Comparison of ENCODE assay signal across 21 cellular contexts in genomic region chr4:139331185-139331584, GRCh38. TPM values are rescaled to one million over a fixed set of nuclear protein-coding genes. Genes with fewer than 3 reads are reported as not detected.
DNase-seq lines count a peak whose midpoint lies in the region; ATAC-seq and TF ChIP-seq lines count a peak whose summit lies in the region.
"Had no signal": no experiment of that assay in that cellular context is flagged by ENCODE, and none has a peak within 500 bp of the region (broad histone marks: within the 10 kb centered on the region; RNA-seq: fewer than 3 reads in every experiment).

No MANE protein-coding gene starts in this region.

- peak overlapping the region; percentile 50 for H3K9ac ChIP-seq in GM23248
- H3K9ac ChIP-seq: parathyroid adenoma had no signal

- no peak overlapping the region for H3K4me3 Mint-ChIP-seq in activated T-helper 2 cell treated with anti-CD3 and anti-CD28 coated beads, Interferon-gamma antibody, Interleukin-2, Interleukin-4, amounts not matched to agents 10 μg/mL and 5 μg/mL and 100 μg/mL, durations not matched to agents 14 hours and 24 hours and 36 hours (ENCODE audit: low read depth)
- H3K4me3 Mint-ChIP-seq: activated naive CD4-positive, alpha-beta T cell treated with anti-CD3 and anti-CD28 coated beads, Interleukin-2, amount 10 ng/mL, durations not matched to agents 7 days and 5 days had no signal

- peak overlapping the region; percentile 68 for H3K27ac ChIP-seq in GM23248
- no peak overlapping the region for H3K27ac ChIP-seq in left lung
- H3K27ac ChIP-seq: parathyroid adenoma, tibial artery, WERI-Rb-1 had no signal

- H3K4me2 ChIP-seq in GM23248 (ENCODE audit: unreplicated experiment), result no peak overlapping the region

- TF ChIP-seq CTCF in left lung (IDR thresholded peaks at IDR 0.05), result no peak

- H3K27me3 Mint-ChIP-seq in activated T-helper 2 cell treated with anti-CD3 and anti-CD28 coated beads, Interferon-gamma antibody, Interleukin-2, Interleukin-4, amounts not matched to agents 10 μg/mL and 5 μg/mL and 100 μg/mL, durations not matched to agents 14 hours and 24 hours and 36 hours (ENCODE audit: low read depth), result no peaks in the 10 kb centered on the region
- H3K27me3 Mint-ChIP-seq: activated naive CD4-positive, alpha-beta T cell treated with anti-CD3 and anti-CD28 coated beads, Interleukin-2, amount 10 ng/mL, durations not matched to agents 7 days and 5 days had no signal

- H3K27me3 ChIP-seq in GM23248 (replicated peaks; ENCODE audit: insufficient read depth), result no peaks in the 10 kb centered on the region
- no peaks in the 10 kb centered on the region for H3K27me3 ChIP-seq in left lung
- H3K27me3 ChIP-seq: BE2C, tibial artery had no signal

- H2AFZ ChIP-seq in GM23248, result no peak overlapping the region
- H2AFZ ChIP-seq: parathyroid adenoma had no signal

- H3K36me3 ChIP-seq in GM23248 (ENCODE audit: low read depth) (peaks cover 10% of the 10 kb centered on the region; the same call in 1 of the 2 replicates), left lung (peaks cover 0 to 37% of the 10 kb centered on the region in 2 donors)

- H3K4me3 ChIP-seq in GM23248 (no peak overlapping the region), left lung (no peak overlapping the region)
- H3K4me3 ChIP-seq: K562, skin epidermis, tibial artery had no signal

- 78 to 97% methylated on average over 1 of the region's 1 CpG for WGBS in GM23248 (ENCODE audit: low coverage in 1 of 2, low lambda C conversion rate in 2 of 2, missing lambda C conversion rate in 2 of 2), 2 experiments

- no peak for ATAC-seq in left lung
- ATAC-seq: left ventricle myocardium superior had no signal

- in situ Hi-C loops in GM23248 (cut with MboI), result no loop called here

- H3K36me3 Mint-ChIP-seq in activated T-helper 2 cell treated with anti-CD3 and anti-CD28 coated beads, Interferon-gamma antibody, Interleukin-2, Interleukin-4, amounts not matched to agents 10 μg/mL and 5 μg/mL and 100 μg/mL, durations not matched to agents 14 hours and 24 hours and 36 hours (ENCODE audit: low read depth), result peaks cover 53% of the 10 kb centered on the region

- H3K79me2 ChIP-seq in GM23248 (ENCODE audit: insufficient read depth), result peaks cover 99% of the 10 kb centered on the region

- peaks cover 31% of the 10 kb centered on the region for H3K4me1 Mint-ChIP-seq in activated T-helper 2 cell treated with anti-CD3 and anti-CD28 coated beads, Interferon-gamma antibody, Interleukin-2, Interleukin-4, amounts not matched to agents 10 μg/mL and 5 μg/mL and 100 μg/mL, durations not matched to agents 14 hours and 24 hours and 36 hours (ENCODE audit: low read depth)

- H3K9me3 ChIP-seq in GM23248 (ENCODE audit: low read depth) (no peaks in the 10 kb centered on the region), left lung (no peaks in the 10 kb centered on the region)
- H3K9me3 ChIP-seq: BE2C, tibial artery had no signal

- no peaks in the 10 kb centered on the region for H3K9me2 ChIP-seq in GM23248 (ENCODE audit: insufficient read depth)

- peaks cover 9% of the 10 kb centered on the region; the same call in 1 of the 2 replicates for H3F3A ChIP-seq in GM23248 (ENCODE audit: insufficient read depth)

- peak; percentile 51 for DNase-seq in EH (ENCODE audit: low read depth)
- peak; percentile 54 for DNase-seq in GM23248
- no peak for DNase-seq in activated T-helper 2 cell treated with anti-CD3 and anti-CD28 coated beads, Interferon-gamma antibody, Interleukin-2, Interleukin-4, amounts not matched to agents 10 μg/mL and 5 μg/mL and 100 μg/mL, durations not matched to agents 14 hours and 24 hours and 36 hours (ENCODE audit: low spot score)
- DNase-seq in kidney glomerular epithelial cell (lab: John Stamatoyannopoulos, UW), result peak; percentile 39
- no peak for DNase-seq in germinal center (ENCODE audit: low spot score)
- DNase-seq in left lung, result no peak
- no peak for DNase-seq in activated gamma-delta T cell (lab: John Stamatoyannopoulos, UW)
- DNase-seq in SW 1271 (lab: John Stamatoyannopoulos, UW), result no peak
- DNase-seq: activated naive CD4-positive, alpha-beta T cell treated with anti-CD3 and anti-CD28 coated beads, Interleukin-2, amount 10 ng/mL, durations not matched to agents 7 days and 5 days; BE2C; DMS53; effector CD4-positive, alpha-beta T cell; left ventricle myocardium superior; NCI-H1105 treated with DMSO at 0.1 percent for 48 hours; NCI-H2171; stimulated activated CD4-positive, alpha-beta T cell treated with anti-CD3 and anti-CD28 coated beads, Interleukin-4, amount 100 ng/mL, for 4 hours; tibial artery; WERI-Rb-1 had no signal

- H3K27ac Mint-ChIP-seq in activated T-helper 2 cell treated with anti-CD3 and anti-CD28 coated beads, Interferon-gamma antibody, Interleukin-2, Interleukin-4, amounts not matched to agents 10 μg/mL and 5 μg/mL and 100 μg/mL, durations not matched to agents 14 hours and 24 hours and 36 hours, result peak overlapping the region; percentile 64
- H3K27ac Mint-ChIP-seq: activated naive CD4-positive, alpha-beta T cell treated with anti-CD3 and anti-CD28 coated beads, Interleukin-2, amount 10 ng/mL, durations not matched to agents 7 days and 5 days had no signal

- intact Hi-C loops in activated T-helper 2 cell treated with anti-CD3 and anti-CD28 coated beads, Interferon-gamma antibody, Interleukin-2, Interleukin-4, amounts not matched to agents 10 μg/mL and 5 μg/mL and 100 μg/mL, durations not matched to agents 14 hours and 24 hours and 36 hours (cut with micrococcal nuclease), result loop anchor here (5.0 kb wide), 1 partner anchor 34 kb away; no protein-coding TSS in a partner anchor
- intact Hi-C loops in left lung (cut with DNase I), result no loop called here

- peaks cover 6% of the 10 kb centered on the region for H3K9me3 Mint-ChIP-seq in activated T-helper 2 cell treated with anti-CD3 and anti-CD28 coated beads, Interferon-gamma antibody, Interleukin-2, Interleukin-4, amounts not matched to agents 10 μg/mL and 5 μg/mL and 100 μg/mL, durations not matched to agents 14 hours and 24 hours and 36 hours
- H3K9me3 Mint-ChIP-seq: activated naive CD4-positive, alpha-beta T cell treated with anti-CD3 and anti-CD28 coated beads, Interleukin-2, amount 10 ng/mL, durations not matched to agents 7 days and 5 days had no signal

- H3K4me1 ChIP-seq in GM23248 (ENCODE audit: insufficient read depth) (peaks cover 6% of the 10 kb centered on the region; the same call in 1 of the 2 replicates), left lung (no peaks in the 10 kb centered on the region)
- H3K4me1 ChIP-seq: BE2C, parathyroid adenoma had no signal

- H4K20me1 ChIP-seq in GM23248 (ENCODE audit: insufficient read depth), result no peaks in the 10 kb centered on the region

RNA-seq across cellular contexts. Expression of gene NDUFC1, which starts 28.9 kb away (rescaled TPM):
- 23.0 and 38.0 TPM in 2 replicates for total RNA-seq in GM23248 (2014; rRNA removed; shearing (Covaris generic))
- 222 and 225 TPM in 2 replicates for polyA plus RNA-seq in GM23248 (2016; fragmentation: Nextera tagmentation; extraction: Ambion mirVana)
- 50.9 and 51.4 TPM in 2 replicates for total RNA-seq in activated T-helper 2 cell treated with anti-CD3 and anti-CD28 coated beads, Interferon-gamma antibody, Interleukin-2, Interleukin-4, amounts not matched to agents 10 μg/mL and 5 μg/mL and 100 μg/mL, durations not matched to agents 14 hours and 24 hours and 36 hours
- total RNA-seq in left lung, result 10 to 100 TPM; 47.9 to 56.5 TPM

RNA-seq across cellular contexts. Expression of gene NAA15, which starts 29.9 kb away (rescaled TPM):
- total RNA-seq in GM23248 (2014; rRNA removed; shearing (Covaris generic)), result 29.2 and 30.1 TPM in 2 replicates
- 32.3 and 32.8 TPM in 2 replicates for polyA plus RNA-seq in GM23248 (2016; fragmentation: Nextera tagmentation; extraction: Ambion mirVana)
- total RNA-seq in activated T-helper 2 cell treated with anti-CD3 and anti-CD28 coated beads, Interferon-gamma antibody, Interleukin-2, Interleukin-4, amounts not matched to agents 10 μg/mL and 5 μg/mL and 100 μg/mL, durations not matched to agents 14 hours and 24 hours and 36 hours, result 86.7 and 97.4 TPM in 2 replicates
- total RNA-seq in left lung, result 10 to 100 TPM; 35.5 to 49.6 TPM

RNA-seq across cellular contexts. Expression of gene MGARP, which starts 51.2 kb away (rescaled TPM):
- 2.1 and 2.4 TPM in 2 replicates for total RNA-seq in GM23248 (2014; rRNA removed; shearing (Covaris generic))
- 2.9 TPM in 2 replicates for polyA plus RNA-seq in GM23248 (2016; fragmentation: Nextera tagmentation; extraction: Ambion mirVana)
- total RNA-seq in activated T-helper 2 cell treated with anti-CD3 and anti-CD28 coated beads, Interferon-gamma antibody, Interleukin-2, Interleukin-4, amounts not matched to agents 10 μg/mL and 5 μg/mL and 100 μg/mL, durations not matched to agents 14 hours and 24 hours and 36 hours, result not detected in 2 replicates
- total RNA-seq in left lung, result under 1 TPM in 1 of 2 donors, not detected in 1; 0.21 TPM

Comparison
In these comparisons a context has a peak if more than half of its experiments do, and no peak if none do; other contexts are left out.
1. DNase-seq: peak in EH (single experiment), GM23248 (single experiment) and kidney glomerular epithelial cell (single experiment); none in activated T-helper 2 cell treated with anti-CD3 and anti-CD28 coated beads, Interferon-gamma antibody, Interleukin-2, Interleukin-4, amounts not matched to agents 10 μg/mL and 5 μg/mL and 100 μg/mL, durations not matched to agents 14 hours and 24 hours and 36 hours (single experiment), germinal center (single experiment), left lung (0 of 2), activated gamma-delta T cell (single experiment) and SW 1271 (0 of 2).